ENCODE assay signal across 1 cellular context in the genomic region with DNA sequence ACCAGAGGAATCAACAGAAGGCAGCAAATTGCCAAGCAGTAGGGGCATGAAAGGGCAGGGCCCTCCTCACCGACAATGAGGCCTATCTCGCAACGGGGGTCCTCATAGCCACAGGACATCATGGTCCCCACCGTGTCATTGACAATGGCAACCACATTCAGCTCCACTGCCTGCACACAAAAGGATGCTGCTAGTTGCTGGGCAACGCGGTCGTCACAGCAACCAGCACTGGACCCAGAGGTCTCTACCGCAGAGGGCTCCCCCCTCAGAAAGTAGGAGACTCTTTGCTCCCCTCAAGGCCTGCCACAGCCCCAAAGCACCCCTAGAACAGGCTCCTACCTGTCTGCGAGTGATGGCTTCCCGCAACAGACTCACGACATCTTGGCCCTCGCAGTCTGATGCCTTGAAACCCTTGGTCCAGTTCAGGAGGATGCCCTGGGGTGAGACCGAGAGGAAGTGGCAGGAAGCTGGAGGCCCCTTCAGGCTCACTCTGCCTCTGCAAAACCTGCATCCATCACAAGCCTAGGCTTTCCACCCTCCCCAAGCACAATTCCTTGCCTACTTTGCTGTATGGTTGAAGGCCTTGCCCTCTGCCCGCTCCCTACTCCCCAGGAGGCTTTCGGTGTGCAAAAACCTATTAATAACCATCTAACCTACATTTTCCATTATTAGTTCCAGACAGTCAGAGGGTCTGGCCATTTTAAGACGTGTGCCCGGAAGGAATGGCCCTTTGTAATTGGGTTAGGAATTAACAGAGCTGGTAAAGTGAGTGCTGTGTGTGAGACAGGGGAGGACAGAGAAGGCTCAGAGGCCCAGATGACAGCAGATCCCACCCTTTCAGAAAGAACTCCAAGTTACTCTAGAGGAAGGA.
TF ChIP-seq lines count a peak whose summit lies in the region.

No MANE protein-coding gene starts in this region.

TF ChIP-seq in K562, 482 proteins besides CTCF, POLR2A, EP300 and RAD21 (continued from another document):
- TF ChIP-seq, protein P1, sequence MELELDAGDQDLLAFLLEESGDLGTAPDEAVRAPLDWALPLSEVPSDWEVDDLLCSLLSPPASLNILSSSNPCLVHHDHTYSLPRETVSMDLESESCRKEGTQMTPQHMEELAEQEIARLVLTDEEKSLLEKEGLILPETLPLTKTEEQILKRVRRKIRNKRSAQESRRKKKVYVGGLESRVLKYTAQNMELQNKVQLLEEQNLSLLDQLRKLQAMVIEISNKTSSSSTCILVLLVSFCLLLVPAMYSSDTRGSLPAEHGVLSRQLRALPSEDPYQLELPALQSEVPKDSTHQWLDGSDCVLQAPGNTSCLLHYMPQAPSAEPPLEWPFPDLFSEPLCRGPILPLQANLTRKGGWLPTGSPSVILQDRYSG (tag; conservative IDR thresholded peaks at IDR 0.05; ENCODE audit: low read depth), result no peak
- no peak for TF ChIP-seq ZFP1 (CRISPR knock-in tag; IDR thresholded peaks at IDR 0.05)
- no peak for TF ChIP-seq CREBBP (IDR thresholded peaks at IDR 0.05; ENCODE audit: low read depth, low read length)
- TF ChIP-seq KDM1A (IDR thresholded peaks at IDR 0.05), result peak in 1 of 2 experiments; percentile 47; a peak in 1 of 4 replicates
